8 cellular contexts compared by ENCODE assay signal in the genomic region with DNA sequence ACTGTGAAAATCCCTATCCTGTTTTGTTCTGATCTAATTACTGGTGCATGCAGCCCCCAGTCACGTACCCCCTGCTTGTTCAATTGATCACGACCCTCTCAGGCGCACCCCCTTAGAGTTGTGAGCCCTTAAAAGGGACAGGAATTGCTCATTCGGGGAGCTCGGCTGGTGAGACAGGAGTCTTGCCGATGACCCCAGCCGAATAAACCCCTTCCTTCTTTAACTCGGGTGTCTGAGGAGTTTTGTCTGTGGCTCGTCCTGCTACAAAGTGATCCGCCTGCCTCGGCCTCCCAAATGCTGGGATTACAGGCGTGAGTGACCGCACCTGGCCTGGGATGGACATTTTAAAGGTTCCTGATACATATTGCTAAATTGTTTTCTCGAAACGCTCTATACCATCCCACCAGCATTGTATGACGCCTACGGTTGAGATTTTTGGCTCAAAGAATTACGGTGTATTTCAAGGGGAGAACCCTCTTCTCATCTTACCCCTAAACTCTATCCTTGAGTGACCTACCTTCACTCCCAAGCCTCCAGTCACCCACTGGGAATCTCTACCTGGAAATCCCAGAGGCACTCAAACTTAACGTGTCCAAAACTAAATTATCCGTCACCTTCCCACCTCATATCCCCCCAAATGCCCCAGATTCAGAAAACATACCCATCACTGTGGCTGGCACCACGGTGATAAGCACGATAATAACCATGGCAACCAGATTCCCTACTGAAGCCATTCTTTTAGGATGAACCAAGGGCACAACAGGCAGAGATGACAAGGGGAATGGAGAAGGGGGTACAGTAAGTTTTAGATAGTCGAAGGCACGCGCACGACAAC. TPM values are rescaled to one million over a fixed set of nuclear protein-coding genes. Genes with fewer than 3 reads are reported as not detected.
DNase-seq lines count a peak whose midpoint lies in the region; ATAC-seq lines count a peak whose summit lies in the region.

No MANE protein-coding gene starts in this region.

- no peaks in the 10 kb centered on the region for H3K9me3 ChIP-seq in naive thymus-derived CD4-positive, alpha-beta T cell (ENCODE audit: control insufficient read depth in 2 of 3, low read length in 3 of 3)

- H3K27ac Mint-ChIP-seq in IgD-negative memory B cell: peak overlapping the region; percentile 94 to 99 (median 96)
- H3K27ac Mint-ChIP-seq in central memory CD8-positive, alpha-beta T cell (ENCODE audit: low read depth): peak overlapping the region; percentile 89
- peak overlapping the region; percentile 91 to 98 (median 97) for H3K27ac Mint-ChIP-seq in naive thymus-derived CD4-positive, alpha-beta T cell

- no peaks in the 10 kb centered on the region for H3K27me3 ChIP-seq in naive thymus-derived CD4-positive, alpha-beta T cell (ENCODE audit: control insufficient read depth in 2 of 2, insufficient read depth in 2 of 2, low read length in 2 of 2)

- no peak for DNase-seq in central memory CD8-positive, alpha-beta T cell (ENCODE audit: low spot score in 2 of 2)
- no peak for DNase-seq in naive thymus-derived CD4-positive, alpha-beta T cell
- no peak for DNase-seq in hypothalamus (lab: John Stamatoyannopoulos, UW)
- DNase-seq in DMS 273 treated with DMSO at 0.1 percent for 48 hours (lab: John Stamatoyannopoulos, UW): no peak
- DNase-seq in amniotic stem cell (lab: John Stamatoyannopoulos, UW): no peak
- no peak for DNase-seq in GM19240 (ENCODE audit: insufficient read length, low spot score)

- POLR2A ChIA-PET in naive thymus-derived CD4-positive, alpha-beta T cell (lab: Charles Lee): interaction anchor here (0.9 to 2.2 kb wide), 12 partner anchors 10 to 354 kb away, joined by 3 to 14 read pairs (median 4); a partner anchor contains a TSS

- peaks cover 19 to 27% (median 22%) of the 10 kb centered on the region in 3 donors for H3K4me1 Mint-ChIP-seq in IgD-negative memory B cell
- H3K4me1 Mint-ChIP-seq in central memory CD8-positive, alpha-beta T cell: peaks cover 30% of the 10 kb centered on the region
- peaks cover 17 to 58% (median 46%) of the 10 kb centered on the region in 7 donors for H3K4me1 Mint-ChIP-seq in naive thymus-derived CD4-positive, alpha-beta T cell

- H3K4me1 ChIP-seq in naive thymus-derived CD4-positive, alpha-beta T cell (ENCODE audit: control insufficient read depth in 2 of 2, insufficient read depth in 2 of 2, low read length in 2 of 2): peaks cover 9 to 18% of the 10 kb centered on the region in 2 donors

- peak overlapping the region; percentile 88 for H3K27ac ChIP-seq in naive thymus-derived CD4-positive, alpha-beta T cell (ENCODE audit: low read depth, low read length)

- H3K4me3 ChIP-seq in naive thymus-derived CD4-positive, alpha-beta T cell (ENCODE audit: low read length): peak overlapping the region; percentile 88

- H3K36me3 ChIP-seq in naive thymus-derived CD4-positive, alpha-beta T cell (ENCODE audit: control insufficient read depth in 2 of 3, insufficient read depth in 3 of 3, low read length in 3 of 3): peaks cover 0 to 4% (median 0%) of the 10 kb centered on the region in 3 experiments

- H3K36me3 Mint-ChIP-seq in IgD-negative memory B cell: peaks cover 6% of the 10 kb centered on the region
- H3K36me3 Mint-ChIP-seq in central memory CD8-positive, alpha-beta T cell (ENCODE audit: insufficient read depth): peaks cover 6% of the 10 kb centered on the region
- peaks cover 0 to 9% (median 4%) of the 10 kb centered on the region in 5 donors for H3K36me3 Mint-ChIP-seq in naive thymus-derived CD4-positive, alpha-beta T cell

- peak overlapping the region; percentile 87 to 98 (median 94) for H3K4me3 Mint-ChIP-seq in IgD-negative memory B cell
- peak overlapping the region; percentile 83 for H3K4me3 Mint-ChIP-seq in central memory CD8-positive, alpha-beta T cell
- peak overlapping the region; percentile 83 to 95 (median 92) for H3K4me3 Mint-ChIP-seq in naive thymus-derived CD4-positive, alpha-beta T cell

- CTCF ChIA-PET in naive thymus-derived CD4-positive, alpha-beta T cell (lab: Charles Lee): no interaction called here

- peaks cover 2% of the 10 kb centered on the region for H3K27me3 Mint-ChIP-seq in IgD-negative memory B cell
- H3K27me3 Mint-ChIP-seq in central memory CD8-positive, alpha-beta T cell: no peaks in the 10 kb centered on the region
- peaks cover 0 to 2% (median 0%) of the 10 kb centered on the region in 5 donors for H3K27me3 Mint-ChIP-seq in naive thymus-derived CD4-positive, alpha-beta T cell

- no peaks in the 10 kb centered on the region for H3K9me3 Mint-ChIP-seq in IgD-negative memory B cell
- H3K9me3 Mint-ChIP-seq in central memory CD8-positive, alpha-beta T cell: no peaks in the 10 kb centered on the region
- H3K9me3 Mint-ChIP-seq in naive thymus-derived CD4-positive, alpha-beta T cell: peaks cover 0 to 5% (median 0%) of the 10 kb centered on the region in 11 donors

- intact Hi-C loops in naive thymus-derived CD4-positive, alpha-beta T cell (cut with micrococcal nuclease): loop anchor here (1.0 to 10.0 kb wide), 9 partner anchors 53 to 1004 kb away; a partner anchor contains a TSS

- peak; percentile 17 for ATAC-seq in GM19351 (IDR thresholded peaks at IDR 0.05; ENCODE audit: unreplicated experiment)
- ATAC-seq in central memory CD8-positive, alpha-beta T cell (replicated peaks; ENCODE audit: extremely low read depth, poor library complexity, severe bottlenecking): peak; percentile 24
- ATAC-seq in naive thymus-derived CD4-positive, alpha-beta T cell: no peak

RNA-seq across cellular contexts. Expression of a gene that starts 0.8 kb away (rescaled TPM):
- 13.0 TPM for polyA plus RNA-seq in IgD-negative memory B cell
- 10 to 100 TPM; 13.4 to 51.6 (median 27.8) TPM for total RNA-seq in naive thymus-derived CD4-positive, alpha-beta T cell
- 10 to 100 TPM in 1 of 2 donors, 1 to 10 TPM in 1; 9.0 to 12.9 TPM for polyA plus RNA-seq in naive thymus-derived CD4-positive, alpha-beta T cell

RNA-seq across cellular contexts. Expression of a gene that starts 53.7 kb away (rescaled TPM):
- polyA plus RNA-seq in IgD-negative memory B cell: not detected
- 1 to 10 TPM in 2 of 5 experiments, under 1 TPM in 3; 0.58 to 1.8 (median 0.89) TPM for total RNA-seq in naive thymus-derived CD4-positive, alpha-beta T cell
- polyA plus RNA-seq in naive thymus-derived CD4-positive, alpha-beta T cell: not detected
